In the genomic region with DNA sequence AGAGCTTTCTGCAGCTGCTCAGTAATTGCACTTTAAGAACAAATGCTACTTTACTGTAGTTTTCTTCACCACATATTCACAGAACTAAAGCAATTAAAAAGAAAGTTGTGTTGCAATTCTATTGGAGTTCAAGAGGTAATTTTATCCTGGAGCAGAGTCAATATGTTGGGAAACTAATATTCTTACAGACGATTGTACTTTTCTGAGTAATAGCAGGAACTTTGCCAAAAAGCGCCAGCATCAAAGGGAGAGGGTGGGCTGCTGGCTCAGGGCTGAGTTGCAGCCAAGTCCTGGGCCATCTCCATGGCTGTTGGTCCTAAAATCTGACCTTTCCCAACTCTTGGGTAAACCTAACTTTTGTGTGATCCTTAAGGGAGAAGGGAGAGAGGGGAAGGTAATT, we compare ENCODE assay signal across 16 cellular contexts.
DNase-seq lines count a peak whose midpoint lies in the region; ATAC-seq and TF ChIP-seq lines count a peak whose summit lies in the region.
"Had no signal": no experiment of that assay in that cellular context is flagged by ENCODE, and none has a peak within 500 bp of the region (broad histone marks: within the 10 kb centered on the region; RNA-seq: fewer than 3 reads in every experiment).

No MANE protein-coding gene starts in this region.

- no peaks in the 10 kb centered on the region for H3K9me3 Mint-ChIP-seq in CD4-positive, alpha-beta T cell
- H3K9me3 Mint-ChIP-seq: activated CD4-positive, alpha-beta memory T cell treated with anti-CD3 and anti-CD28 coated beads, Interleukin-2, amount 10 ng/mL, durations not matched to agents 7 days and 5 days had no signal

- H3K27ac Mint-ChIP-seq in CD4-positive, alpha-beta T cell = no peak overlapping the region
- H3K27ac Mint-ChIP-seq: activated CD4-positive, alpha-beta memory T cell treated with anti-CD3 and anti-CD28 coated beads, Interleukin-2, amount 10 ng/mL, durations not matched to agents 7 days and 5 days had no signal

- no peak overlapping the region for H3K4me3 ChIP-seq in MG63
- H3K4me3 ChIP-seq in choroid plexus epithelial cell (ENCODE audit: low read depth, low read length) = no peak overlapping the region
- H3K4me3 ChIP-seq in lower lobe of right lung = no peak overlapping the region
- H3K4me3 ChIP-seq: thoracic aorta had no signal

- peak; percentile 39 to 57 for ATAC-seq in lower lobe of right lung
- ATAC-seq in GM18873 (IDR thresholded peaks at IDR 0.05; ENCODE audit: low FRiP score, unreplicated experiment) = no peak
- ATAC-seq in CD4-positive, alpha-beta T cell (ENCODE audit: poor library complexity) = no peak
- ATAC-seq: Right ventricle myocardium inferior had no signal

- H3K27ac ChIP-seq in lower lobe of right lung (no peak overlapping the region), RWPE1 (no peak overlapping the region)
- no peak overlapping the region for H3K27ac ChIP-seq in CD4-positive, alpha-beta T cell (ENCODE audit: low read depth, low read length)
- H3K27ac ChIP-seq: neutrophil, thoracic aorta had no signal

- POLR2A ChIA-PET in RWPE1 (lab: Yijun Ruan, JAX; ENCODE audit: low non-redundant PET) = no interaction called here
- POLR2A ChIA-PET in CD4-positive, alpha-beta T cell (lab: Charles Lee) = no interaction called here

- intact Hi-C loops in lower lobe of right lung (cut with DNase I) = no loop called here
- intact Hi-C loops in CD4-positive, alpha-beta T cell (cut with DNase I, micrococcal nuclease) = no loop called here

- H3K36me3 ChIP-seq in MG63 = no peaks in the 10 kb centered on the region
- no peaks in the 10 kb centered on the region for H3K36me3 ChIP-seq in lower lobe of right lung
- H3K36me3 ChIP-seq: thoracic aorta had no signal

- CTCF ChIA-PET in RWPE1 (lab: Yijun Ruan, JAX) = interaction anchor here (0.5 kb wide), 1 partner anchor 124 kb away, joined by 3 read pairs; no protein-coding TSS in a partner anchor
- CTCF ChIA-PET in CD4-positive, alpha-beta T cell (lab: Charles Lee) = no interaction called here

- no peaks in the 10 kb centered on the region for H3K27me3 Mint-ChIP-seq in CD4-positive, alpha-beta T cell
- H3K27me3 Mint-ChIP-seq: activated CD4-positive, alpha-beta memory T cell treated with anti-CD3 and anti-CD28 coated beads, Interleukin-2, amount 10 ng/mL, durations not matched to agents 7 days and 5 days had no signal

- peaks cover 37% of the 10 kb centered on the region for H3K4me1 ChIP-seq in lower lobe of right lung

- DNase-seq in AG08395 (ENCODE audit: low spot score) = peak; percentile 6
- peak; percentile 36 for DNase-seq in MG63
- DNase-seq in choroid plexus epithelial cell (ENCODE audit: low read depth) = peak; percentile 62
- DNase-seq in lower lobe of right lung = no peak
- DNase-seq in NCI-H345 (lab: John Stamatoyannopoulos, UW) = no peak
- DNase-seq in RWPE1 (ENCODE audit: low spot score) = no peak
- no peak for DNase-seq in CD4-positive, alpha-beta T cell
- DNase-seq: activated CD4-positive, alpha-beta memory T cell treated with anti-CD3 and anti-CD28 coated beads, Interleukin-2, amount 10 ng/mL, durations not matched to agents 7 days and 5 days; activated naive CD4-positive, alpha-beta T cell; mesendoderm; NCI-H146; NCI-H748 treated with DMSO at 0.1 percent for 48 hours had no signal

- H3K4me1 Mint-ChIP-seq in CD4-positive, alpha-beta T cell (ENCODE audit: low read depth) = no peaks in the 10 kb centered on the region

- TF ChIP-seq CTCF in choroid plexus epithelial cell (conservative IDR thresholded peaks at IDR 0.05; ENCODE audit: low read depth, low read length) (no peak), lower lobe of right lung (IDR thresholded peaks at IDR 0.05) (no peak), RWPE1 (conservative IDR thresholded peaks at IDR 0.05; ENCODE audit: low read depth) (no peak)
- TF ChIP-seq CTCF in CD4-positive, alpha-beta T cell (IDR thresholded peaks at IDR 0.05) = no peak

- no peaks in the 10 kb centered on the region for H3K36me3 Mint-ChIP-seq in CD4-positive, alpha-beta T cell (ENCODE audit: low read depth)

- H3K4me3 Mint-ChIP-seq in CD4-positive, alpha-beta T cell = no peak overlapping the region
- H3K4me3 Mint-ChIP-seq: activated CD4-positive, alpha-beta memory T cell treated with anti-CD3 and anti-CD28 coated beads, Interleukin-2, amount 10 ng/mL, durations not matched to agents 7 days and 5 days had no signal

- H3K27me3 ChIP-seq in MG63 = no peaks in the 10 kb centered on the region
- no peaks in the 10 kb centered on the region for H3K27me3 ChIP-seq in lower lobe of right lung (ENCODE audit: low read depth)
- H3K27me3 ChIP-seq in CD4-positive, alpha-beta T cell (ENCODE audit: control insufficient read depth, insufficient read depth, low read length) = no peaks in the 10 kb centered on the region
- H3K27me3 ChIP-seq: neutrophil had no signal

- H3K9me3 ChIP-seq in MG63 = no peaks in the 10 kb centered on the region
- no peaks in the 10 kb centered on the region for H3K9me3 ChIP-seq in lower lobe of right lung
- H3K9me3 ChIP-seq in CD4-positive, alpha-beta T cell (ENCODE audit: control insufficient read depth, low read length) = no peaks in the 10 kb centered on the region
- H3K9me3 ChIP-seq: neutrophil, thoracic aorta had no signal

Comparison
In these comparisons a context has a peak if more than half of its experiments do, and no peak if none do; other contexts are left out.
1. DNase-seq: peak in AG08395 (single experiment), MG63 (single experiment) and choroid plexus epithelial cell (single experiment); none in lower lobe of right lung (single experiment), NCI-H345 (single experiment), RWPE1 (single experiment) and CD4-positive, alpha-beta T cell (0 of 10).
2. ATAC-seq: peak in lower lobe of right lung (2 of 2); none in GM18873 (single experiment) and CD4-positive, alpha-beta T cell (single experiment).